In genomic region chr10:120349069-120349468, GRCh38 we compare ENCODE assay signal across 7 cellular contexts.
"Had no signal": no experiment of that assay in that cellular context is flagged by ENCODE, and none has a peak within 500 bp of the region (broad histone marks: within the 10 kb centered on the region; RNA-seq: fewer than 3 reads in every experiment).

No MANE protein-coding gene starts in this region.

- DNase-seq: GDM1, GF-D8 had no signal

- FAIRE-seq: G401.6, GM12891, GM12892, GM18507, GM19239 had no signal
